In genomic region chr22:44461614-44462013, GRCh38 we compare ENCODE assay signal across 16 cellular contexts. TPM values are rescaled to one million over a fixed set of nuclear protein-coding genes. Genes with fewer than 3 reads are reported as not detected.
A peak's percentile ranks its signal among the peaks of the same experiment; 100 is the strongest.
DNase-seq lines count a peak whose midpoint lies in the region; TF ChIP-seq lines count a peak whose summit lies in the region.
"Had no signal": no experiment of that assay in that cellular context is flagged by ENCODE, and none has a peak within 500 bp of the region (broad histone marks: within the 10 kb centered on the region; RNA-seq: fewer than 3 reads in every experiment).

No MANE protein-coding gene starts in this region.

- no peak overlapping the region for H3K4me3 Mint-ChIP-seq in osteocyte (ENCODE audit: unreplicated experiment)

- H3K9ac ChIP-seq in colonic mucosa (ENCODE audit: low read depth in 2 of 2, low read length in 2 of 2), result no peak overlapping the region
- H3K9ac ChIP-seq: GM23248 had no signal

- H3K4me3 ChIP-seq in colonic mucosa (no peak overlapping the region), vagina (no peak overlapping the region)
- H3K4me3 ChIP-seq: GM23248 had no signal

- no peak for TF ChIP-seq POLR2A in vagina (IDR thresholded peaks at IDR 0.05)

- no peaks in the 10 kb centered on the region for H3K27me3 ChIP-seq in colonic mucosa
- no peaks in the 10 kb centered on the region for H3K27me3 ChIP-seq in vagina

- no peaks in the 10 kb centered on the region for H3K36me3 Mint-ChIP-seq in osteocyte (ENCODE audit: unreplicated experiment)
- H3K36me3 Mint-ChIP-seq: CD4-positive, alpha-beta memory T cell had no signal

- H3K9me3 Mint-ChIP-seq in osteocyte (ENCODE audit: unreplicated experiment), result no peaks in the 10 kb centered on the region

- H3K36me3 ChIP-seq in KOPT-K1 (ENCODE audit: insufficient read depth, low read length), result no peaks in the 10 kb centered on the region
- no peaks in the 10 kb centered on the region for H3K36me3 ChIP-seq in colonic mucosa
- H3K36me3 ChIP-seq in vagina, result no peaks in the 10 kb centered on the region

- H3K9me3 ChIP-seq in KOPT-K1 (ENCODE audit: insufficient read depth, low read length, poor library complexity, severe bottlenecking), result peaks cover 6% of the 10 kb centered on the region
- H3K9me3 ChIP-seq in colonic mucosa, result no peaks in the 10 kb centered on the region
- no peaks in the 10 kb centered on the region for H3K9me3 ChIP-seq in vagina

- peaks cover 22% of the 10 kb centered on the region for H3K27me3 Mint-ChIP-seq in osteocyte (ENCODE audit: unreplicated experiment)
- H3K27me3 Mint-ChIP-seq: CD4-positive, alpha-beta memory T cell had no signal

- H3K27ac Mint-ChIP-seq in osteocyte (ENCODE audit: unreplicated experiment), result no peak overlapping the region

- H3K27ac ChIP-seq in KOPT-K1 (ENCODE audit: low read depth, low read length, poor library complexity, severe bottlenecking) (peak overlapping the region; percentile 47), colonic mucosa (no peak overlapping the region), vagina (no peak overlapping the region)
- H3K27ac ChIP-seq: GM23248 had no signal

- TF ChIP-seq CTCF in colonic mucosa (IDR thresholded peaks at IDR 0.05) (no peak), osteocyte (IDR thresholded peaks at IDR 0.05) (no peak), vagina (IDR thresholded peaks at IDR 0.05) (no peak)

- intact Hi-C loops in colonic mucosa (cut with DNase I) (no loop called here), vagina (cut with DNase I) (no loop called here)

- no peaks in the 10 kb centered on the region for H3K4me1 Mint-ChIP-seq in osteocyte (ENCODE audit: unreplicated experiment)

- peak; percentile 4 for DNase-seq in colonic mucosa
- DNase-seq in osteocyte (ENCODE audit: extremely low spot score, unreplicated experiment), result peak; percentile 65
- peak; percentile 19 to 47 for DNase-seq in vagina (ENCODE audit: extremely low spot score in 2 of 2)
- no peak for DNase-seq in NCI-H146 (lab: John Stamatoyannopoulos, UW)
- no peak for DNase-seq in cerebellar cortex (ENCODE audit: low spot score)
- DNase-seq: C1 segment of cervical spinal cord; Calu3; CD4-positive, alpha-beta memory T cell; COR-L47; DMS53; DMS79 treated with DMSO at 0.1 percent for 48 hours; GF-D8; GM23248; H7; HCEC 1CT had no signal

- no peaks in the 10 kb centered on the region for H3K4me1 ChIP-seq in colonic mucosa
- H3K4me1 ChIP-seq in vagina, result no peaks in the 10 kb centered on the region

RNA-seq across cellular contexts. Expression of gene RTL6, which starts 36.4 kb away (rescaled TPM):
- total RNA-seq in colonic mucosa (10 to 100 TPM; 20.2 to 23.8 TPM), osteocyte (34.1 and 35.5 TPM in 2 replicates), vagina (11.0 TPM)

Comparison
In these comparisons a context has a peak if more than half of its experiments do, and no peak if none do; other contexts are left out.
1. DNase-seq: peak in colonic mucosa (single experiment), osteocyte (single experiment) and vagina (2 of 2); none in NCI-H146 (single experiment) and cerebellar cortex (single experiment).